In the genomic region with DNA sequence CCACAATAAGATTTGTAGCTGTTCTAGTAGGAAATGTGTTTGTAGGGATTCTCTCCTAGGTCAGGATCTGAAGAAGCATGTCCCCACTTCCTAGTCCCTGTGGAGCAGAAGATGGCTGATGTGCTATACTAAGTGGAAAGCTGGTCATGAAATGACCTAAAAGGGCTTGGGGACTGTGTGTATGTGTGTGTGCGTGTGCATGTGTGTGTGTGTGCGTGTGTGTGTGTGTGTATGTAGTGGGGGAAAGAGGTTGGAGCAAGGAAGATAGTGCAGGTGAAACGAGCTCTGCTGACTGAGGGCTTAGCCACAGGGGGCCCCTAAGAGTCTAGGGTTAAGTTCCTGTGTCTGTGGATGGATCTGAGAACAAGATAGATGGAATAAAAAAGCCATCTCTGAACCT, we compare ENCODE assay signal across 32 cellular contexts.
"Had no signal": no experiment of that assay in that cellular context is flagged by ENCODE, and none has a peak within 500 bp of the region (broad histone marks: within the 10 kb centered on the region; RNA-seq: fewer than 3 reads in every experiment).

No MANE protein-coding gene starts in this region.

- H3K4me1 Mint-ChIP-seq: activated B cell treated with CpG ODN at 0.5 μM for 24 hours; activated T-helper 17 cell treated with anti-CD3 and anti-CD28 coated beads, Interleukin-2, amount 50 U/mL, for 72 hours had no signal

- H3K4me3 ChIP-seq: esophagus squamous epithelium had no signal

- H3K36me3 ChIP-seq: brain microvascular endothelial cell, esophagus squamous epithelium had no signal

- DNase-seq: activated B cell treated with CpG ODN at 0.5 μM for 24 hours; activated CD4-positive, alpha-beta T cell treated with anti-CD3 and anti-CD28 coated beads for 48 hours; activated CD4-positive, alpha-beta T cell treated with anti-CD3 and anti-CD28 coated beads, Interleukin-2, amount 50 U/mL, for 1 hour; activated CD4-positive, alpha-beta T cell treated with anti-CD3 and anti-CD28 coated beads, Interleukin-2, amount 50 U/mL, for 48 hours; activated CD8-positive, alpha-beta memory T cell treated with anti-CD3 and anti-CD28 coated beads for 24 hours; activated CD8-positive, alpha-beta T cell treated with anti-CD3 and anti-CD28 coated beads for 36 hours; activated effector memory CD4-positive, alpha-beta T cell treated with Interleukin-2 at 50 U/mL for 16 hours; activated gamma-delta T cell treated with Interleukin-2 at 50 U/mL for 16 hours; activated naive CD4-positive, alpha-beta T cell treated with anti-CD3 and anti-CD28 coated beads, Interleukin-2, amount 50 U/mL, for 16 hours; activated naive CD4-positive, alpha-beta T cell treated with Interleukin-2 at 50 U/mL for 16 hours; activated T-cell treated with anti-CD3 and anti-CD28 coated beads, Interleukin-2, amount 50 U/mL, for 4 hours; amniotic stem cell; anterior cingulate cortex; brain microvascular endothelial cell; caudate nucleus; cortex of kidney; dermis blood vessel endothelial cell; effector CD4-positive, alpha-beta T cell; effector memory CD8-positive, alpha-beta T cell; esophagus squamous epithelium; foreskin fibroblast; head of caudate nucleus; T-helper 1 cell; T-helper 17 cell had no signal

- H3K27ac ChIP-seq: brain microvascular endothelial cell, esophagus squamous epithelium, VCaP had no signal

- H3K4me3 Mint-ChIP-seq: activated B cell treated with CpG ODN at 0.5 μM for 24 hours; activated CD8-positive, alpha-beta T cell treated with anti-CD3 and anti-CD28 coated beads for 36 hours; activated naive CD8-positive, alpha-beta T cell; activated T-cell treated with anti-CD3 and anti-CD28 coated beads, Interleukin-2, amount 50 U/mL, for 4 hours; activated T-helper 17 cell treated with anti-CD3 and anti-CD28 coated beads, Interleukin-2, amount 50 U/mL, for 72 hours; effector memory CD8-positive, alpha-beta T cell; T-helper 17 cell; T-helper 2 cell treated with Interferon-gamma antibody and Interleukin-4, amounts not matched to agents 5 μg/mL and 100 μg/mL, for 36 hours had no signal

- H3K27me3 ChIP-seq: brain microvascular endothelial cell, esophagus squamous epithelium had no signal

- H3K4me1 ChIP-seq: esophagus squamous epithelium had no signal

- FAIRE-seq: astrocyte, colon, frontal cortex had no signal

- H3K27ac Mint-ChIP-seq: activated B cell treated with CpG ODN at 0.5 μM for 24 hours; activated CD8-positive, alpha-beta T cell treated with anti-CD3 and anti-CD28 coated beads for 36 hours; activated naive CD8-positive, alpha-beta T cell; activated T-helper 17 cell treated with anti-CD3 and anti-CD28 coated beads, Interleukin-2, amount 50 U/mL, for 72 hours; effector memory CD8-positive, alpha-beta T cell; T-helper 17 cell; T-helper 2 cell treated with Interferon-gamma antibody and Interleukin-4, amounts not matched to agents 5 μg/mL and 100 μg/mL, for 36 hours had no signal

- H3K9me3 ChIP-seq: esophagus squamous epithelium had no signal

- H3K9me3 Mint-ChIP-seq: activated B cell treated with CpG ODN at 0.5 μM for 24 hours; activated CD8-positive, alpha-beta T cell treated with anti-CD3 and anti-CD28 coated beads for 36 hours; activated T-cell treated with anti-CD3 and anti-CD28 coated beads, Interleukin-2, amount 50 U/mL, for 4 hours; T-helper 2 cell treated with Interferon-gamma antibody and Interleukin-4, amounts not matched to agents 5 μg/mL and 100 μg/mL, for 36 hours had no signal

- ATAC-seq: activated CD4-positive, CD25-positive, alpha-beta regulatory T cell treated with anti-CD3 and anti-CD28 coated beads, Interleukin-2, amount 50 U/mL, for 24 hours; activated CD8-positive, alpha-beta T cell treated with anti-CD3 and anti-CD28 coated beads for 36 hours; activated T-cell treated with anti-CD3 and anti-CD28 coated beads, Interleukin-2, amount 50 U/mL, for 4 hours; activated T-helper 17 cell treated with anti-CD3 and anti-CD28 coated beads, Interleukin-2, amount 50 U/mL, for 72 hours; effector memory CD8-positive, alpha-beta T cell; T-helper 17 cell had no signal
